Comparison of ENCODE assay signal across 8 cellular contexts in the genomic region with DNA sequence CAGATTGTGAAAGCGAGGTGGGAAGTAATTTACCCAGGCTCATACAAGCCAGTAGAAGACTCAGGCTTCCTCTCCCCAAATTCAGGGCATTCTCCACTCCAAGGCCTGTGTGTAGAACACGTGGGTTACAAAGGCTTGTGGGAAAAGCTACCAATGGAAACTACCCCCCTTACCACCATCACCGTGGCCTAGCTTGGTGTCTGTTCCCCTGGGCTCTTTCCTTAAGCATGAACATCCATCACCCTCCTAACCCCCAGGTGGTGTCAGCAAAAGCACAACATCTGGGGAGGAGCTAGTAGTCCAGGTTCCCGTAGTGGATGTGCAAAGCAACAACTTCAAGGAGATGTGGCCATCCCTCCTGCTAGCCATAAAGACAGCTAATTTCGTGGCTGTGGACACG. TPM values are rescaled to one million over a fixed set of nuclear protein-coding genes. Genes with fewer than 3 reads are reported as not detected.
DNase-seq lines count a peak whose midpoint lies in the region; ATAC-seq and TF ChIP-seq lines count a peak whose summit lies in the region.

No MANE protein-coding gene starts in this region.

- H3K4me3 ChIP-seq in Jurkat, Clone E6-1 (ENCODE audit: low read length): peak overlapping the region; percentile 96

- peak overlapping the region; percentile 75 for H3K27ac Mint-ChIP-seq in Calu3 (ENCODE audit: unreplicated experiment)
- peak overlapping the region; percentile 99 for H3K27ac Mint-ChIP-seq in activated naive CD8-positive, alpha-beta T cell treated with anti-CD3 and anti-CD28 coated beads for 36 hours

- H3K27ac ChIP-seq in substantia nigra (ENCODE audit: low read depth, low read length, poor library complexity, severe bottlenecking): peak overlapping the region; percentile 98

- intact Hi-C loops in Calu3 (cut with micrococcal nuclease; ENCODE audit: unreplicated experiment): no loop called here

- peaks cover 29% of the 10 kb centered on the region for H3K36me3 Mint-ChIP-seq in Calu3 (ENCODE audit: insufficient read depth, unreplicated experiment)
- H3K36me3 Mint-ChIP-seq in activated naive CD8-positive, alpha-beta T cell treated with anti-CD3 and anti-CD28 coated beads for 36 hours: peaks cover 61% of the 10 kb centered on the region

- H3K4me1 Mint-ChIP-seq in Calu3 (ENCODE audit: low read depth, unreplicated experiment): peaks cover 29% of the 10 kb centered on the region
- H3K4me1 Mint-ChIP-seq in activated naive CD8-positive, alpha-beta T cell treated with anti-CD3 and anti-CD28 coated beads for 36 hours: peaks cover 37% of the 10 kb centered on the region

- CTCF ChIA-PET in Calu3 (lab: Charles Lee): interaction anchor here (0.9 to 2.6 kb wide), 8 partner anchors 11 to 1973 kb away, joined by 3 to 30 read pairs (median 10); a partner anchor contains a TSS

- H3K4me3 Mint-ChIP-seq in Calu3 (ENCODE audit: low read depth, unreplicated experiment): peak overlapping the region; percentile 84
- peak overlapping the region; percentile 95 for H3K4me3 Mint-ChIP-seq in activated naive CD8-positive, alpha-beta T cell treated with anti-CD3 and anti-CD28 coated beads for 36 hours

- BruUV-seq in Calu3 (replicated peaks; lab: Mats Ljungman, UMichigan): no TSS peak

- DNase-seq in Calu3: no peak
- DNase-seq in Jurkat, Clone E6-1 (ENCODE audit: low read depth, low spot score): peak; percentile 45
- peak; percentile 30 for DNase-seq in activated naive CD8-positive, alpha-beta T cell treated with anti-CD3 and anti-CD28 coated beads for 36 hours
- peak; percentile 14 for DNase-seq in kidney tubule cell (ENCODE audit: low spot score)
- DNase-seq in substantia nigra (lab: John Stamatoyannopoulos, UW): no peak
- no peak for DNase-seq in NCI-H2196 (lab: John Stamatoyannopoulos, UW; ENCODE audit: unreplicated experiment)
- DNase-seq in D341Med (ENCODE audit: low spot score): no peak

- H3K9me3 Mint-ChIP-seq in Calu3 (ENCODE audit: low read depth, unreplicated experiment): peaks cover 4% of the 10 kb centered on the region
- peaks cover 5% of the 10 kb centered on the region for H3K9me3 Mint-ChIP-seq in activated naive CD8-positive, alpha-beta T cell treated with anti-CD3 and anti-CD28 coated beads for 36 hours

- no peaks in the 10 kb centered on the region for H3K27me3 Mint-ChIP-seq in Calu3 (ENCODE audit: unreplicated experiment)
- no peaks in the 10 kb centered on the region for H3K27me3 Mint-ChIP-seq in activated naive CD8-positive, alpha-beta T cell treated with anti-CD3 and anti-CD28 coated beads for 36 hours

- ATAC-seq in GM21515 (IDR thresholded peaks at IDR 0.05; ENCODE audit: unreplicated experiment): no peak

- TF ChIP-seq CTCF in Calu3 (IDR thresholded peaks at IDR 0.05; ENCODE audit: unreplicated experiment): no peak

RNA-seq across cellular contexts. Expression of a gene that starts 0.6 kb away (rescaled TPM):
- 48.1 and 53.1 TPM in 2 replicates for total RNA-seq in Calu3 (2022)
- 45.8 TPM for polyA plus RNA-seq in Jurkat, Clone E6-1 (2012; ENCODE audit: insufficient read depth, insufficient read length)
- total RNA-seq in activated naive CD8-positive, alpha-beta T cell treated with anti-CD3 and anti-CD28 coated beads for 36 hours: 10 to 100 TPM; 54.4 to 57.9 TPM

RNA-seq across cellular contexts. Expression of a gene that starts 0.8 kb away (rescaled TPM):
- total RNA-seq in Calu3 (2022): 14.2 TPM in 2 replicates
- polyA plus RNA-seq in Jurkat, Clone E6-1 (2012; ENCODE audit: insufficient read depth, insufficient read length): 24.2 TPM
- total RNA-seq in activated naive CD8-positive, alpha-beta T cell treated with anti-CD3 and anti-CD28 coated beads for 36 hours: 10 to 100 TPM; 54.8 to 54.9 TPM

RNA-seq across cellular contexts. Expression of a gene that starts 14.1 kb away (rescaled TPM):
- 8.4 and 9.7 TPM in 2 replicates for total RNA-seq in Calu3 (2022)
- polyA plus RNA-seq in Jurkat, Clone E6-1 (2012; ENCODE audit: insufficient read depth, insufficient read length): not detected
- total RNA-seq in activated naive CD8-positive, alpha-beta T cell treated with anti-CD3 and anti-CD28 coated beads for 36 hours: 10 to 100 TPM; 51.8 to 53.0 TPM

Comparison
In these comparisons a context has a peak if more than half of its experiments do, and no peak if none do; other contexts are left out.
1. DNase-seq: peak in Jurkat, Clone E6-1 (single experiment), activated naive CD8-positive, alpha-beta T cell treated with anti-CD3 and anti-CD28 coated beads for 36 hours (single experiment) and kidney tubule cell (single experiment); none in Calu3 (single experiment), substantia nigra (0 of 49), NCI-H2196 (single experiment) and D341Med (single experiment).